ENCODE assay signal across 1 cellular context in genomic region chr2:220417503-220417902, GRCh38.
TF ChIP-seq lines count a peak whose summit lies in the region.

No MANE protein-coding gene starts in this region.

TF ChIP-seq in H1, 55 proteins besides CTCF, POLR2A, EP300 and RAD21:
- TF ChIP-seq CBX8 (IDR thresholded peaks at IDR 0.05; ENCODE audit: borderline replicate concordance, low read depth, low read length) (no peak), NANOG (IDR thresholded peaks at IDR 0.05; ENCODE audit: insufficient read depth, low read depth, low read length, poor library complexity, severe bottlenecking) (peak; percentile 36), HDAC2 (IDR thresholded peaks at IDR 0.05; ENCODE audit: borderline replicate concordance in 1 of 2, low read depth in 2 of 2, low read length in 2 of 2) (peak in 1 of 2 experiments; percentile 67; a peak in 1 of 4 replicates), SIRT6 (IDR thresholded peaks at IDR 0.05; ENCODE audit: low read length) (no peak), JUN (IDR thresholded peaks at IDR 0.05; ENCODE audit: low read depth, low read length) (no peak), PHF8 (conservative IDR thresholded peaks at IDR 0.05; ENCODE audit: low read depth, low read length) (no peak)
